Comparison of ENCODE assay signal across 2 cellular contexts in genomic region chr17:42392664-42393415, GRCh38.
TF ChIP-seq lines count a peak whose summit lies in the region.

No MANE protein-coding gene starts in this region.

TF ChIP-seq in HEK293, 187 proteins besides CTCF, POLR2A, EP300 and RAD21 (continued from another document):
- TF ChIP-seq, protein P1, sequence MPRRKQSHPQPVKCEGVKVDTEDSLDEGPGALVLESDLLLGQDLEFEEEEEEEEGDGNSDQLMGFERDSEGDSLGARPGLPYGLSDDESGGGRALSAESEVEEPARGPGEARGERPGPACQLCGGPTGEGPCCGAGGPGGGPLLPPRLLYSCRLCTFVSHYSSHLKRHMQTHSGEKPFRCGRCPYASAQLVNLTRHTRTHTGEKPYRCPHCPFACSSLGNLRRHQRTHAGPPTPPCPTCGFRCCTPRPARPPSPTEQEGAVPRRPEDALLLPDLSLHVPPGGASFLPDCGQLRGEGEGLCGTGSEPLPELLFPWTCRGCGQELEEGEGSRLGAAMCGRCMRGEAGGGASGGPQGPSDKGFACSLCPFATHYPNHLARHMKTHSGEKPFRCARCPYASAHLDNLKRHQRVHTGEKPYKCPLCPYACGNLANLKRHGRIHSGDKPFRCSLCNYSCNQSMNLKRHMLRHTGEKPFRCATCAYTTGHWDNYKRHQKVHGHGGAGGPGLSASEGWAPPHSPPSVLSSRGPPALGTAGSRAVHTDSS (tag by site-specific recombination; IDR thresholded peaks at IDR 0.05) = no peak
- TF ChIP-seq GLI2 (tag by site-specific recombination; IDR thresholded peaks at IDR 0.05; ENCODE audit: borderline replicate concordance, low read depth) = no peak
TF ChIP-seq in HEK293: peak in this region for 2.

TF ChIP-seq in GM12878, 131 proteins besides CTCF, POLR2A, EP300 and RAD21 (continued from another document):
- TF ChIP-seq ZNF687 (IDR thresholded peaks at IDR 0.05) (peak; percentile 91), NFYA (IDR thresholded peaks at IDR 0.05; ENCODE audit: borderline replicate concordance, low read depth, low read length) (no peak), PAX5 (IDR thresholded peaks at IDR 0.05; ENCODE audit: borderline replicate concordance, low read depth, low read length) (no peak), RUNX3 (IDR thresholded peaks at IDR 0.05; ENCODE audit: low read length) (peak; percentile 46), BCLAF1 (IDR thresholded peaks at IDR 0.05) (no peak), TCF7 (IDR thresholded peaks at IDR 0.05; ENCODE audit: borderline replicate concordance) (no peak), POLR2AphosphoS5 (IDR thresholded peaks at IDR 0.05; ENCODE audit: low read length) (no peak), CEBPB (IDR thresholded peaks at IDR 0.05; ENCODE audit: borderline replicate concordance in 1 of 2, low read depth in 2 of 2, low read length in 2 of 2) (no peak), MEF2A (IDR thresholded peaks at IDR 0.05; ENCODE audit: insufficient read depth, low read depth, low read length) (no peak), GABPA (IDR thresholded peaks at IDR 0.05; ENCODE audit: low read depth) (no peak), JUNB (IDR thresholded peaks at IDR 0.05) (peak; percentile 62), RAD51 (IDR thresholded peaks at IDR 0.05) (peak; percentile 78), FOXK2 (IDR thresholded peaks at IDR 0.05) (no peak), USF1 (IDR thresholded peaks at IDR 0.05; ENCODE audit: borderline replicate concordance, extremely low read length, insufficient read depth, low read depth, low read length) (no peak), ZBTB33 (IDR thresholded peaks at IDR 0.05) (no peak), BCL11A (IDR thresholded peaks at IDR 0.05; ENCODE audit: low read depth, low read length) (no peak), NFIC (IDR thresholded peaks at IDR 0.05; ENCODE audit: low read depth, low read length) (peak; percentile 39; the same call in 1 of the 2 replicates), BHLHE40 (IDR thresholded peaks at IDR 0.05; ENCODE audit: borderline replicate concordance in 1 of 2, low read depth in 2 of 2, low read length in 1 of 2) (peak; percentile 74 to 80), MEF2B (IDR thresholded peaks at IDR 0.05; ENCODE audit: partially characterized antibody, poor library complexity, severe bottlenecking) (peak; percentile 32), KAT2A (conservative IDR thresholded peaks at IDR 0.05; ENCODE audit: control insufficient read depth, low read depth, low read length) (no peak), ZZZ3 (IDR thresholded peaks at IDR 0.05; ENCODE audit: control insufficient read depth, insufficient read length, low read depth) (no peak)
- TF ChIP-seq, protein P2, sequence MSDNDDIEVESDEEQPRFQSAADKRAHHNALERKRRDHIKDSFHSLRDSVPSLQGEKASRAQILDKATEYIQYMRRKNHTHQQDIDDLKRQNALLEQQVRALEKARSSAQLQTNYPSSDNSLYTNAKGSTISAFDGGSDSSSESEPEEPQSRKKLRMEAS (IDR thresholded peaks at IDR 0.05; ENCODE audit: low read depth, low read length) = 0 out of 2 replicates have a peak, but pooled peaks have one; percentile 19
- TF ChIP-seq, protein P3, sequence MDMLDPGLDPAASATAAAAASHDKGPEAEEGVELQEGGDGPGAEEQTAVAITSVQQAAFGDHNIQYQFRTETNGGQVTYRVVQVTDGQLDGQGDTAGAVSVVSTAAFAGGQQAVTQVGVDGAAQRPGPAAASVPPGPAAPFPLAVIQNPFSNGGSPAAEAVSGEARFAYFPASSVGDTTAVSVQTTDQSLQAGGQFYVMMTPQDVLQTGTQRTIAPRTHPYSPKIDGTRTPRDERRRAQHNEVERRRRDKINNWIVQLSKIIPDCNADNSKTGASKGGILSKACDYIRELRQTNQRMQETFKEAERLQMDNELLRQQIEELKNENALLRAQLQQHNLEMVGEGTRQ (IDR thresholded peaks at IDR 0.05; ENCODE audit: borderline replicate concordance, low read depth, low read length) = peak; percentile 22; the same call in 1 of the 2 replicates
- TF ChIP-seq, protein P4, sequence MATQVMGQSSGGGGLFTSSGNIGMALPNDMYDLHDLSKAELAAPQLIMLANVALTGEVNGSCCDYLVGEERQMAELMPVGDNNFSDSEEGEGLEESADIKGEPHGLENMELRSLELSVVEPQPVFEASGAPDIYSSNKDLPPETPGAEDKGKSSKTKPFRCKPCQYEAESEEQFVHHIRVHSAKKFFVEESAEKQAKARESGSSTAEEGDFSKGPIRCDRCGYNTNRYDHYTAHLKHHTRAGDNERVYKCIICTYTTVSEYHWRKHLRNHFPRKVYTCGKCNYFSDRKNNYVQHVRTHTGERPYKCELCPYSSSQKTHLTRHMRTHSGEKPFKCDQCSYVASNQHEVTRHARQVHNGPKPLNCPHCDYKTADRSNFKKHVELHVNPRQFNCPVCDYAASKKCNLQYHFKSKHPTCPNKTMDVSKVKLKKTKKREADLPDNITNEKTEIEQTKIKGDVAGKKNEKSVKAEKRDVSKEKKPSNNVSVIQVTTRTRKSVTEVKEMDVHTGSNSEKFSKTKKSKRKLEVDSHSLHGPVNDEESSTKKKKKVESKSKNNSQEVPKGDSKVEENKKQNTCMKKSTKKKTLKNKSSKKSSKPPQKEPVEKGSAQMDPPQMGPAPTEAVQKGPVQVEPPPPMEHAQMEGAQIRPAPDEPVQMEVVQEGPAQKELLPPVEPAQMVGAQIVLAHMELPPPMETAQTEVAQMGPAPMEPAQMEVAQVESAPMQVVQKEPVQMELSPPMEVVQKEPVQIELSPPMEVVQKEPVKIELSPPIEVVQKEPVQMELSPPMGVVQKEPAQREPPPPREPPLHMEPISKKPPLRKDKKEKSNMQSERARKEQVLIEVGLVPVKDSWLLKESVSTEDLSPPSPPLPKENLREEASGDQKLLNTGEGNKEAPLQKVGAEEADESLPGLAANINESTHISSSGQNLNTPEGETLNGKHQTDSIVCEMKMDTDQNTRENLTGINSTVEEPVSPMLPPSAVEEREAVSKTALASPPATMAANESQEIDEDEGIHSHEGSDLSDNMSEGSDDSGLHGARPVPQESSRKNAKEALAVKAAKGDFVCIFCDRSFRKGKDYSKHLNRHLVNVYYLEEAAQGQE (IDR thresholded peaks at IDR 0.05; ENCODE audit: low read depth, low read length) = no peak
- TF ChIP-seq, protein P5, sequence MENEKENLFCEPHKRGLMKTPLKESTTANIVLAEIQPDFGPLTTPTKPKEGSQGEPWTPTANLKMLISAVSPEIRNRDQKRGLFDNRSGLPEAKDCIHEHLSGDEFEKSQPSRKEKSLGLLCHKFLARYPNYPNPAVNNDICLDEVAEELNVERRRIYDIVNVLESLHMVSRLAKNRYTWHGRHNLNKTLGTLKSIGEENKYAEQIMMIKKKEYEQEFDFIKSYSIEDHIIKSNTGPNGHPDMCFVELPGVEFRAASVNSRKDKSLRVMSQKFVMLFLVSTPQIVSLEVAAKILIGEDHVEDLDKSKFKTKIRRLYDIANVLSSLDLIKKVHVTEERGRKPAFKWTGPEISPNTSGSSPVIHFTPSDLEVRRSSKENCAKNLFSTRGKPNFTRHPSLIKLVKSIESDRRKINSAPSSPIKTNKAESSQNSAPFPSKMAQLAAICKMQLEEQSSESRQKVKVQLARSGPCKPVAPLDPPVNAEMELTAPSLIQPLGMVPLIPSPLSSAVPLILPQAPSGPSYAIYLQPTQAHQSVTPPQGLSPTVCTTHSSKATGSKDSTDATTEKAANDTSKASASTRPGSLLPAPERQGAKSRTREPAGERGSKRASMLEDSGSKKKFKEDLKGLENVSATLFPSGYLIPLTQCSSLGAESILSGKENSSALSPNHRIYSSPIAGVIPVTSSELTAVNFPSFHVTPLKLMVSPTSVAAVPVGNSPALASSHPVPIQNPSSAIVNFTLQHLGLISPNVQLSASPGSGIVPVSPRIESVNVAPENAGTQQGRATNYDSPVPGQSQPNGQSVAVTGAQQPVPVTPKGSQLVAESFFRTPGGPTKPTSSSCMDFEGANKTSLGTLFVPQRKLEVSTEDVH (IDR thresholded peaks at IDR 0.05; ENCODE audit: low read depth, partially characterized antibody) = no peak
- TF ChIP-seq, protein P6, sequence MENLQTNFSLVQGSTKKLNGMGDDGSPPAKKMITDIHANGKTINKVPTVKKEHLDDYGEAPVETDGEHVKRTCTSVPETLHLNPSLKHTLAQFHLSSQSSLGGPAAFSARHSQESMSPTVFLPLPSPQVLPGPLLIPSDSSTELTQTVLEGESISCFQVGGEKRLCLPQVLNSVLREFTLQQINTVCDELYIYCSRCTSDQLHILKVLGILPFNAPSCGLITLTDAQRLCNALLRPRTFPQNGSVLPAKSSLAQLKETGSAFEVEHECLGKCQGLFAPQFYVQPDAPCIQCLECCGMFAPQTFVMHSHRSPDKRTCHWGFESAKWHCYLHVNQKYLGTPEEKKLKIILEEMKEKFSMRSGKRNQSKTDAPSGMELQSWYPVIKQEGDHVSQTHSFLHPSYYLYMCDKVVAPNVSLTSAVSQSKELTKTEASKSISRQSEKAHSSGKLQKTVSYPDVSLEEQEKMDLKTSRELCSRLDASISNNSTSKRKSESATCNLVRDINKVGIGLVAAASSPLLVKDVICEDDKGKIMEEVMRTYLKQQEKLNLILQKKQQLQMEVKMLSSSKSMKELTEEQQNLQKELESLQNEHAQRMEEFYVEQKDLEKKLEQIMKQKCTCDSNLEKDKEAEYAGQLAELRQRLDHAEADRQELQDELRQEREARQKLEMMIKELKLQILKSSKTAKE (IDR thresholded peaks at IDR 0.05; ENCODE audit: low read depth, poor library complexity, severe bottlenecking) = peak; percentile 89
